ENCODE assay signal across 8 cellular contexts in the genomic region with DNA sequence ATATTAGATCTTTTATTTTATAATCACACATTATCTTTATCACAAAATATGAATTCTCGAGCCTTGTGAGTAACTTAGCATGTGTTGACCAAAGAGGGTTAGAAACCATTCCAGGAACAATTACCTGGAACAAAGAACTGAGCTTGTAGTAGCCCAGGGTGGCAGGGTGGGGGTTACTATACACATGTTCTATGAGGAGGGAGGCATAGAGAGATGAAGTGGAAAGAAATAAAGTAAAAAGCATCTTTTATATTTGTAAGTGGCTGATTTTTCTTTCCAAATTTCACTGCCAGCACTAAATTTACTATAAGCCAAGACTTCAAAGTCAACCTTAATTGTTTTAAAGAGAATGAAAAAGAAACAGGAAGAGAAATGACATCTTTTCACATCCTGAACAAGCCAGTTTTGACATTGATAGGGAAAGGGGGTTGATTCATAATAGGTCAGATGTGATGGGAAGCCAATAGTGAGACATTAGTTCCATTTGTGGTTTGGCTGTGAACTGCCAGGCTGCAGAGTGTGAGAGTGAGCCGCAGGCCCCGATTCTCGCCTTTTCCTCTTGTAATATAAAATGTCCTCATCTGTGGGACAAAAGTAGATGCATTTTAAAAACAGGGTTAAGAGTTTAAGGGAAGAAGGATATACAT. TPM values are rescaled to one million over a fixed set of nuclear protein-coding genes. Genes with fewer than 3 reads are reported as not detected.
DNase-seq lines count a peak whose midpoint lies in the region; ATAC-seq, FAIRE-seq and TF ChIP-seq lines count a peak whose summit lies in the region.

No MANE protein-coding gene starts in this region.

- FAIRE-seq in GM12891 (lab: Jason Lieb, UNC): peak; percentile 88

- DNase-seq in GM12891 (ENCODE audit: insufficient read length, low spot score) (peak; percentile 29), dermis microvascular lymphatic vessel endothelial cell (ENCODE audit: low read depth in 2 of 2) (peak; percentile 20 to 35), type B pancreatic cell (ENCODE audit: extremely low spot score, unreplicated experiment) (no peak), HuH-7 (ENCODE audit: low spot score) (no peak), NCI-H774 (lab: John Stamatoyannopoulos, UW) (no peak), HCEC 1CT (no peak)

- no peak for TF ChIP-seq POLR2A in GM12891 (IDR thresholded peaks at IDR 0.05; ENCODE audit: low read depth, low read length)

- H3K27ac Mint-ChIP-seq in T-helper 1 cell treated with Interleukin-12 subunit alpha and Interleukin-12 subunit beta and Interleukin-4 antibody, amounts not matched to agents 30 μg/mL and 1 μg/mL, for 36 hours: peak overlapping the region; percentile 98
- H3K27ac Mint-ChIP-seq in type B pancreatic cell: no peak overlapping the region

- H3K27me3 Mint-ChIP-seq in T-helper 1 cell treated with Interleukin-12 subunit alpha and Interleukin-12 subunit beta and Interleukin-4 antibody, amounts not matched to agents 30 μg/mL and 1 μg/mL, for 36 hours (ENCODE audit: low read depth): no peaks in the 10 kb centered on the region
- peaks cover 11% of the 10 kb centered on the region for H3K27me3 Mint-ChIP-seq in type B pancreatic cell

- peaks cover 40% of the 10 kb centered on the region for H3K4me1 Mint-ChIP-seq in T-helper 1 cell treated with Interleukin-12 subunit alpha and Interleukin-12 subunit beta and Interleukin-4 antibody, amounts not matched to agents 30 μg/mL and 1 μg/mL, for 36 hours (ENCODE audit: low read depth)
- H3K4me1 Mint-ChIP-seq in type B pancreatic cell (ENCODE audit: unreplicated experiment): no peaks in the 10 kb centered on the region

- no peak for TF ChIP-seq CTCF in type B pancreatic cell (conservative IDR thresholded peaks at IDR 0.05)

- peak; percentile 87 for ATAC-seq in HG02642 (IDR thresholded peaks at IDR 0.05; ENCODE audit: poor library complexity, unreplicated experiment)

- H3K9me3 Mint-ChIP-seq in T-helper 1 cell treated with Interleukin-12 subunit alpha and Interleukin-12 subunit beta and Interleukin-4 antibody, amounts not matched to agents 30 μg/mL and 1 μg/mL, for 36 hours: peaks cover 9% of the 10 kb centered on the region
- no peaks in the 10 kb centered on the region for H3K9me3 Mint-ChIP-seq in type B pancreatic cell

- H3K4me3 Mint-ChIP-seq in T-helper 1 cell treated with Interleukin-12 subunit alpha and Interleukin-12 subunit beta and Interleukin-4 antibody, amounts not matched to agents 30 μg/mL and 1 μg/mL, for 36 hours: peak overlapping the region; percentile 67
- H3K4me3 Mint-ChIP-seq in type B pancreatic cell: no peak overlapping the region

- H3K36me3 Mint-ChIP-seq in T-helper 1 cell treated with Interleukin-12 subunit alpha and Interleukin-12 subunit beta and Interleukin-4 antibody, amounts not matched to agents 30 μg/mL and 1 μg/mL, for 36 hours (ENCODE audit: low read depth): peaks cover 9% of the 10 kb centered on the region
- no peaks in the 10 kb centered on the region for H3K36me3 Mint-ChIP-seq in type B pancreatic cell

TF ChIP-seq in GM12891, 5 proteins besides CTCF, POLR2A, EP300 and RAD21:
- no peak for TF ChIP-seq PAX5 (IDR thresholded peaks at IDR 0.05; ENCODE audit: insufficient read depth, low read length, severe bottlenecking)
- TF ChIP-seq SPI1 (IDR thresholded peaks at IDR 0.05; ENCODE audit: low read depth, low read length): peak; percentile 36

RNA-seq across cellular contexts. Expression of gene MYB, which starts 52.7 kb away (rescaled TPM):
- 18.5 TPM for polyA plus RNA-seq in GM12891 (2012; ENCODE audit: low read depth, missing spikeins)
- total RNA-seq in dermis microvascular lymphatic vessel endothelial cell (under 0.01 TPM in 2 replicates), type B pancreatic cell (ENCODE audit: low replicate concordance) (4.7 and 4.9 TPM in 2 replicates)

Comparison
In these comparisons a context has a peak if more than half of its experiments do, and no peak if none do; other contexts are left out.
1. DNase-seq: peak in GM12891 (single experiment) and dermis microvascular lymphatic vessel endothelial cell (2 of 2); none in type B pancreatic cell (single experiment), HuH-7 (single experiment), NCI-H774 (single experiment) and HCEC 1CT (single experiment).